Comparison of ENCODE assay signal across 1 cellular context in genomic region chr12:20000229-20000869, GRCh38.
TF ChIP-seq lines count a peak whose summit lies in the region.

No MANE protein-coding gene starts in this region.

TF ChIP-seq in HepG2, 621 proteins besides CTCF, POLR2A, EP300 and RAD21 (continued from another document):
- TF ChIP-seq ZFP91 (CRISPR knock-in tag; IDR thresholded peaks at IDR 0.05; ENCODE audit: borderline replicate concordance) (no peak), CCDC6 (CRISPR knock-in tag; IDR thresholded peaks at IDR 0.05) (no peak), JUN (CRISPR knock-in tag; IDR thresholded peaks at IDR 0.05) (no peak), CBX5 (CRISPR knock-in tag; IDR thresholded peaks at IDR 0.05; ENCODE audit: borderline replicate concordance) (no peak), ZNF749 (CRISPR knock-in tag; IDR thresholded peaks at IDR 0.05; ENCODE audit: borderline replicate concordance) (no peak), KAT8 (CRISPR knock-in tag; IDR thresholded peaks at IDR 0.05) (no peak), ZNF564 (CRISPR knock-in tag; IDR thresholded peaks at IDR 0.05) (no peak), SKI (IDR thresholded peaks at IDR 0.05; ENCODE audit: partially characterized antibody) (no peak), ZNF101 (CRISPR knock-in tag; IDR thresholded peaks at IDR 0.05; ENCODE audit: borderline replicate concordance, low read depth) (no peak), ZFP90 (CRISPR knock-in tag; IDR thresholded peaks at IDR 0.05; ENCODE audit: borderline replicate concordance) (no peak), FOSL2 (CRISPR knock-in tag; IDR thresholded peaks at IDR 0.05) (no peak), BCL6 (CRISPR knock-in tag; IDR thresholded peaks at IDR 0.05) (no peak), HNRNPUL1 (IDR thresholded peaks at IDR 0.05; ENCODE audit: low read depth, low read length) (no peak), HMGXB3 (CRISPR knock-in tag; IDR thresholded peaks at IDR 0.05; ENCODE audit: borderline replicate concordance) (no peak), SMAD9 (CRISPR knock-in tag; IDR thresholded peaks at IDR 0.05) (no peak), ZNF296 (CRISPR knock-in tag; conservative IDR thresholded peaks at IDR 0.05) (no peak), ZBTB37 (CRISPR knock-in tag; IDR thresholded peaks at IDR 0.05) (no peak)
